10 cellular contexts compared by ENCODE assay signal in the genomic region with DNA sequence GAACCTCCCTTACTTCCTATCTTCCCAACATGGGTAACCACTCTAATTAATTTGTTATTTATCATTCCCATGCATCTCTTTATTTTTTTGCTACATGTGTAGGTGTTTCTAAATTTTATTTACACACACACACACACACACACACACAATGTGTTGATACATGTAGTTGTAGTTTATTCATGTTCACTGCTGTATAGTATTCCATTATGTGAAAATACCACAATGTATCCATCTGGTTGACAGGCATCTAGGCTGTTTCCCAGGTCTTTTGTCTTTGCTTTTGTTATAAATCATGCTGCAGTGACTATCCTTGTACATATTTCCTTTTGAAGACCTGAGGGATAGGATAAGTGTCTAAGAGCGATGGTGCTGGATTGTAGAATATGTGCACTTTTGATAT.
"Had no signal": no experiment of that assay in that cellular context is flagged by ENCODE, and none has a peak within 500 bp of the region (broad histone marks: within the 10 kb centered on the region; RNA-seq: fewer than 3 reads in every experiment).

No MANE protein-coding gene starts in this region.

- H3K36me3 ChIP-seq: HAP-1 had no signal

- H2AFZ ChIP-seq: GM23248, GM23338 had no signal

- H3K27ac ChIP-seq: GM23248 had no signal

- H3K4me3 ChIP-seq: GM23248, GM23338, HAP-1 had no signal

- H3K9me3 ChIP-seq: HAP-1 had no signal

- ATAC-seq: GM23338, HCT116 had no signal

- H3K4me2 ChIP-seq: GM23338 had no signal

- DNase-seq: GM23248, GOT3, H7, H9, HCEC 1CT, HFFc6 had no signal

- H3K4me1 ChIP-seq: HAP-1 had no signal

- FAIRE-seq: H54 had no signal

- H3K9ac ChIP-seq: GM23248 had no signal
